Comparison of ENCODE assay signal across 8 cellular contexts in genomic region chr6:36441307-36441894, GRCh38. TPM values are rescaled to one million over a fixed set of nuclear protein-coding genes. Genes with fewer than 3 reads are reported as not detected.
DNase-seq lines count a peak whose midpoint lies in the region; ATAC-seq and TF ChIP-seq lines count a peak whose summit lies in the region.

No MANE protein-coding gene starts in this region.

- H3K9me2 ChIP-seq in OCI-LY7 (ENCODE audit: insufficient read depth, low read length), result no peaks in the 10 kb centered on the region

- DNase-seq in OCI-LY7 (ENCODE audit: low spot score), result peak; percentile 90
- peak; percentile 74 for DNase-seq in activated T-cell treated with anti-CD3 and anti-CD28 coated beads for 4 hours
- DNase-seq in epithelial cell of prostate (ENCODE audit: low read depth, low spot score), result peak; percentile 97
- peak; percentile 75 for DNase-seq in stimulated activated CD8-positive, alpha-beta memory T cell treated with anti-CD3 and anti-CD28 coated beads, Interleukin-4, amount 100 ng/mL, for 24 hours (ENCODE audit: low read depth)

- H2AFZ ChIP-seq in OCI-LY7 (ENCODE audit: low read length), result peak overlapping the region; percentile 74

- no peaks in the 10 kb centered on the region for H3K36me3 ChIP-seq in HUES64 (ENCODE audit: insufficient read depth, low read length)
- peaks cover 9% of the 10 kb centered on the region for H3K36me3 ChIP-seq in OCI-LY7 (ENCODE audit: insufficient read depth, low read length)
- no peaks in the 10 kb centered on the region for H3K36me3 ChIP-seq in mucosa of rectum (ENCODE audit: control insufficient read depth in 2 of 2, insufficient read depth in 2 of 2, low read length in 2 of 2)

- H3K4me3 ChIP-seq in HUES64 (ENCODE audit: low read length) (no peak overlapping the region), OCI-LY7 (ENCODE audit: low read depth, low read length, poor library complexity, severe bottlenecking) (peak overlapping the region; percentile 96), mucosa of rectum (ENCODE audit: low read length in 2 of 2) (peak overlapping the region in 1 of 2 donors; percentile 34)

- H3K79me2 ChIP-seq in OCI-LY7 (ENCODE audit: insufficient read depth, low read depth, low read length), result peaks cover 46% of the 10 kb centered on the region

- ATAC-seq in GM19467 (IDR thresholded peaks at IDR 0.05; ENCODE audit: unreplicated experiment), result peak; percentile 61

- H4K20me1 ChIP-seq in OCI-LY7 (ENCODE audit: insufficient read depth, low read length), result no peaks in the 10 kb centered on the region

- H3K27me3 ChIP-seq in HUES64 (ENCODE audit: insufficient read depth, low read length) (no peaks in the 10 kb centered on the region), mucosa of rectum (ENCODE audit: control insufficient read depth in 2 of 2, insufficient read depth in 2 of 2, low read length in 2 of 2) (no peaks in the 10 kb centered on the region)

- POLR2A ChIA-PET in OCI-LY7 (lab: Charles Lee), result interaction anchor here (0.6 to 1.0 kb wide), 2 partner anchors 11 to 136 kb away, joined by 4 to 9 read pairs; no protein-coding TSS in a partner anchor

- intact Hi-C loops in OCI-LY7 (cut with micrococcal nuclease; ENCODE audit: unreplicated experiment), result no loop called here

- no peak overlapping the region for H3K9ac ChIP-seq in HUES64 (ENCODE audit: low read depth, low read length)
- peak overlapping the region; percentile 20 to 54 for H3K9ac ChIP-seq in mucosa of rectum (ENCODE audit: low read depth in 1 of 2, low read length in 2 of 2)

- 28% methylated on average over 7 of the region's 8 CpGs for WGBS in HUES64

- no TSS peak for BruUV-seq in OCI-LY7 (replicated peaks; lab: Mats Ljungman, UMichigan)

- CTCF ChIA-PET in OCI-LY7 (lab: Charles Lee; ENCODE audit: unreplicated experiment), result no interaction called here

- peaks cover 20% of the 10 kb centered on the region for H3K4me1 ChIP-seq in HUES64 (ENCODE audit: insufficient read depth, low read length)
- H3K4me1 ChIP-seq in OCI-LY7 (ENCODE audit: insufficient read depth, low read length, poor library complexity, severe bottlenecking), result peaks cover 33% of the 10 kb centered on the region
- peaks cover 13 to 23% of the 10 kb centered on the region in 2 donors for H3K4me1 ChIP-seq in mucosa of rectum (ENCODE audit: control insufficient read depth in 2 of 2, insufficient read depth in 2 of 2, low read length in 2 of 2)

- H3K4me2 ChIP-seq in OCI-LY7 (ENCODE audit: low read length), result peak overlapping the region; percentile 80

- TF ChIP-seq CTCF in C4-2B (conservative IDR thresholded peaks at IDR 0.05) (no peak), OCI-LY7 (conservative IDR thresholded peaks at IDR 0.05; ENCODE audit: low read length) (no peak)

- no peaks in the 10 kb centered on the region for H3K9me3 ChIP-seq in HUES64 (ENCODE audit: insufficient read depth, low read depth, low read length)
- H3K9me3 ChIP-seq in OCI-LY7 (ENCODE audit: low read length), result no peaks in the 10 kb centered on the region
- no peaks in the 10 kb centered on the region for H3K9me3 ChIP-seq in mucosa of rectum (ENCODE audit: control insufficient read depth in 2 of 2, low read length in 2 of 2)

- H3K27ac ChIP-seq in C4-2B, result peak overlapping the region; percentile 54
- peak overlapping the region; percentile 61; the same call in 1 of the 2 replicates for H3K27ac ChIP-seq in HUES64 (ENCODE audit: low read depth, low read length)
- peak overlapping the region; percentile 85 for H3K27ac ChIP-seq in OCI-LY7 (ENCODE audit: low read depth, low read length, poor library complexity, severe bottlenecking)
- H3K27ac ChIP-seq in epithelial cell of prostate, result peak overlapping the region; percentile 85
- H3K27ac ChIP-seq in mucosa of rectum (ENCODE audit: low read depth in 2 of 2, low read length in 2 of 2), result peak overlapping the region; percentile 85 to 91

RNA-seq across cellular contexts. Expression of gene PXT1, which starts 1.3 kb away (rescaled TPM):
- not detected for polyA plus RNA-seq in HUES64 (2013, experiment 1 of 2)
- not detected for polyA plus RNA-seq in HUES64 (2013, experiment 2 of 2)
- total RNA-seq in OCI-LY7 (2014; rRNA removed; shearing (Covaris generic)), result 0.15 TPM in 1 of 2 replicates, not detected in the other
- total RNA-seq in OCI-LY7 (2022), result 0.25 and 0.41 TPM in 2 replicates

RNA-seq across cellular contexts. Expression of gene KCTD20, which starts 1.4 kb away (rescaled TPM):
- polyA plus RNA-seq in HUES64 (2013, experiment 1 of 2), result 22.3 TPM
- polyA plus RNA-seq in HUES64 (2013, experiment 2 of 2), result 30.4 TPM
- total RNA-seq in OCI-LY7 (2014; rRNA removed; shearing (Covaris generic)), result 73.6 and 74.8 TPM in 2 replicates
- 84.6 and 89.4 TPM in 2 replicates for total RNA-seq in OCI-LY7 (2022)

RNA-seq across cellular contexts. Expression of gene ETV7, which starts 53.9 kb away (rescaled TPM):
- polyA plus RNA-seq in HUES64 (2013, experiment 1 of 2), result 0.35 TPM
- 0.44 TPM for polyA plus RNA-seq in HUES64 (2013, experiment 2 of 2)
- total RNA-seq in OCI-LY7 (2014; rRNA removed; shearing (Covaris generic)), result not detected in 2 replicates
- not detected in 2 replicates for total RNA-seq in OCI-LY7 (2022)
